In genomic region chr4:92421920-92422319, GRCh38 we compare ENCODE assay signal across 19 cellular contexts.
DNase-seq lines count a peak whose midpoint lies in the region; ATAC-seq, FAIRE-seq and TF ChIP-seq lines count a peak whose summit lies in the region.
"Had no signal": no experiment of that assay in that cellular context is flagged by ENCODE, and none has a peak within 500 bp of the region (broad histone marks: within the 10 kb centered on the region; RNA-seq: fewer than 3 reads in every experiment).

No MANE protein-coding gene starts in this region.

- ATAC-seq in GM18520 (IDR thresholded peaks at IDR 0.05; ENCODE audit: unreplicated experiment) = peak; percentile 82
- ATAC-seq in GM21619 (IDR thresholded peaks at IDR 0.05; ENCODE audit: unreplicated experiment) = peak; percentile 87
- ATAC-seq in HG02943 (IDR thresholded peaks at IDR 0.05; ENCODE audit: low read depth, unreplicated experiment) = peak; percentile 60
- ATAC-seq in HG03442 (IDR thresholded peaks at IDR 0.05; ENCODE audit: unreplicated experiment) = peak; percentile 94
- ATAC-seq in Right ventricle myocardium superior (ENCODE audit: poor library complexity) = no peak
- ATAC-seq: HepG2, left colon, right lobe of liver had no signal

- H3K36me3 ChIP-seq in kidney (ENCODE audit: control insufficient read depth in 1 of 2, insufficient read depth in 2 of 2, low read length in 2 of 2) = no peaks in the 10 kb centered on the region
- H3K36me3 ChIP-seq: right lobe of liver had no signal

- no peak for TF ChIP-seq CTCF in kidney (IDR thresholded peaks at IDR 0.05; ENCODE audit: borderline replicate concordance, extremely low read depth, insufficient read depth)

- H3K9me3 ChIP-seq in kidney (ENCODE audit: control insufficient read depth in 1 of 2, low read length in 2 of 2) = no peaks in the 10 kb centered on the region
- H3K9me3 ChIP-seq: right lobe of liver had no signal

- intact Hi-C loops in Right ventricle myocardium superior (cut with DNase I) = no loop called here
- intact Hi-C loops in kidney (cut with DNase I) = no loop called here

- H3K4me1 ChIP-seq in kidney (ENCODE audit: control insufficient read depth in 1 of 2, insufficient read depth in 1 of 2, low read depth in 1 of 2, low read length in 2 of 2) = no peaks in the 10 kb centered on the region
- H3K4me1 ChIP-seq: right lobe of liver had no signal

- no peak for FAIRE-seq in kidney (lab: Jason Lieb, UNC)
- FAIRE-seq: HepG2 had no signal

- DNase-seq in central memory CD4-positive, alpha-beta T cell = no peak
- no peak for DNase-seq in Right ventricle myocardium superior
- DNase-seq in occipital lobe (lab: John Stamatoyannopoulos, UW) = no peak
- DNase-seq in kidney = no peak
- DNase-seq: ACHN; activated gamma-delta T cell treated with Interleukin-2 at 50 U/mL for 16 hours; amygdala; CD4-positive, CD25-positive, alpha-beta regulatory T cell; DMS79; left colon; NCI-H187 treated with DMSO at 0.1 percent for 48 hours; right lobe of liver; SIG-M5; T-helper 2 cell had no signal

- H3K4me3 ChIP-seq in kidney (ENCODE audit: low read length in 2 of 2) = no peak overlapping the region
- H3K4me3 ChIP-seq: right lobe of liver had no signal

- H3K27ac ChIP-seq in kidney (ENCODE audit: low read depth in 2 of 2, low read length in 2 of 2) = no peak overlapping the region
- H3K27ac ChIP-seq: right lobe of liver had no signal

- no peak overlapping the region for H3K9ac ChIP-seq in kidney (ENCODE audit: low read length in 2 of 2)
